In genomic region chr13:48317511-48317981, GRCh38 we compare ENCODE assay signal across 14 cellular contexts. TPM values are rescaled to one million over a fixed set of nuclear protein-coding genes. Genes with fewer than 3 reads are reported as not detected.
DNase-seq lines count a peak whose midpoint lies in the region; ATAC-seq and TF ChIP-seq lines count a peak whose summit lies in the region.
"Had no signal": no experiment of that assay in that cellular context is flagged by ENCODE, and none has a peak within 500 bp of the region (broad histone marks: within the 10 kb centered on the region; RNA-seq: fewer than 3 reads in every experiment).

No MANE protein-coding gene starts in this region.

- POLR2A ChIA-PET in T-cell (lab: Charles Lee) = no interaction called here

- WGBS in sigmoid colon, 2 donors = 82 to 93% methylated on average over 23 of the region's 23 CpGs

- H2AFZ ChIP-seq in DND-41 (ENCODE audit: low read depth, low read length) = no peak overlapping the region

- H3K27ac ChIP-seq in DND-41 (ENCODE audit: low read length) = no peak overlapping the region
- H3K27ac ChIP-seq in sigmoid colon = peak overlapping the region in 1 of 4 donors; percentile 13
- H3K27ac ChIP-seq: pancreas had no signal

- H3K27me3 ChIP-seq in DND-41 (ENCODE audit: insufficient read depth, low read length, poor library complexity) = no peaks in the 10 kb centered on the region
- no peaks in the 10 kb centered on the region for H3K27me3 ChIP-seq in sigmoid colon
- H3K27me3 ChIP-seq: esophagus squamous epithelium, pancreas had no signal

- H3K36me3 ChIP-seq in DND-41 (ENCODE audit: insufficient read depth, low read length) (peaks cover 71% of the 10 kb centered on the region), sigmoid colon (no peaks in the 10 kb centered on the region)
- H3K36me3 ChIP-seq: pancreas had no signal

- H3K27ac Mint-ChIP-seq in T-cell = no peak overlapping the region
- H3K27ac Mint-ChIP-seq: activated CD4-positive, alpha-beta T cell treated with anti-CD3 and anti-CD28 coated beads, Interleukin-2, amount 10 ng/mL, durations not matched to agents 24 days and 14 days had no signal

- peaks cover 0 to 11% (median 0%) of the 10 kb centered on the region in 3 donors for H3K9me3 Mint-ChIP-seq in T-cell

- no peak for TF ChIP-seq POLR2A in sigmoid colon (IDR thresholded peaks at IDR 0.05)

- DNase-seq in DND-41 = no peak
- no peak for DNase-seq in T-cell
- DNase-seq in left cardiac atrium = peak; percentile 24
- DNase-seq in sigmoid colon = peak; percentile 65
- DNase-seq in NCI-H2171 (lab: John Stamatoyannopoulos, UW) = no peak
- DNase-seq in T-helper 9 cell = no peak
- DNase-seq: activated CD4-positive, alpha-beta T cell treated with anti-CD3 and anti-CD28 coated beads, Interleukin-2, amount 10 ng/mL, durations not matched to agents 24 days and 14 days; esophagus squamous epithelium; hippocampal formation; NCI-H187; NCI-H446 treated with DMSO at 0.1 percent for 48 hours; SHP77 treated with DMSO at 0.1 percent for 48 hours had no signal

- H3K4me3 ChIP-seq in DND-41 (ENCODE audit: low read depth in 1 of 2, low read length in 2 of 2) = no peak overlapping the region
- H3K4me3 ChIP-seq in sigmoid colon = peak overlapping the region in 3 of 4 donors; percentile 31 to 36 (median 35)

- peaks cover 48% of the 10 kb centered on the region for H3K9me3 ChIP-seq in DND-41 (ENCODE audit: insufficient read depth, low read length, severe bottlenecking)
- peaks cover 0 to 5% (median 0%) of the 10 kb centered on the region in 4 donors for H3K9me3 ChIP-seq in sigmoid colon
- H3K9me3 ChIP-seq: pancreas had no signal

- H4K20me1 ChIP-seq in DND-41 (ENCODE audit: insufficient read depth, low read length) = no peaks in the 10 kb centered on the region; the same call in 1 of the 2 replicates

- H3K36me3 Mint-ChIP-seq in T-cell = peaks cover 53% of the 10 kb centered on the region

- H3K9ac ChIP-seq in DND-41 (ENCODE audit: low read depth, low read length) = no peak overlapping the region

- CTCF ChIA-PET in T-cell (lab: Charles Lee) = no interaction called here

- TF ChIP-seq CTCF in DND-41 (IDR thresholded peaks at IDR 0.05; ENCODE audit: borderline replicate concordance, extremely low read depth, low read length, poor library complexity, severe bottlenecking) (no peak), sigmoid colon (IDR thresholded peaks at IDR 0.05) (no peak)

- peaks cover 38 to 54% (median 41%) of the 10 kb centered on the region in 3 donors for H3K4me1 Mint-ChIP-seq in T-cell

- intact Hi-C loops in left cardiac atrium (cut with DNase I) = no loop called here
- intact Hi-C loops in sigmoid colon (cut with DNase I) = no loop called here

- no peak overlapping the region for H3K4me2 ChIP-seq in DND-41 (ENCODE audit: insufficient read depth, low read length)

- H3K4me3 Mint-ChIP-seq in T-cell = peak overlapping the region in 2 of 3 donors; percentile 80 to 90
- H3K4me3 Mint-ChIP-seq: activated CD4-positive, alpha-beta T cell treated with anti-CD3 and anti-CD28 coated beads, Interleukin-2, amount 10 ng/mL, durations not matched to agents 24 days and 14 days had no signal

- H3K4me1 ChIP-seq in DND-41 (ENCODE audit: insufficient read depth, low read length) = no peaks in the 10 kb centered on the region
- peaks cover 0 to 4% (median 0%) of the 10 kb centered on the region in 4 donors for H3K4me1 ChIP-seq in sigmoid colon
- H3K4me1 ChIP-seq: pancreas had no signal

- no peak for TF ChIP-seq EP300 in sigmoid colon (IDR thresholded peaks at IDR 0.05)

- peak; percentile 14; the same call in 1 of the 3 replicates for ATAC-seq in DND-41 (ENCODE audit: insufficient read depth, low read depth)
- peak in 1 of 4 experiments; percentile 25 for ATAC-seq in T-cell (replicated peaks in 1 of 4)
- ATAC-seq in left cardiac atrium = peak; percentile 2 to 18
- ATAC-seq in GM19324 (IDR thresholded peaks at IDR 0.05; ENCODE audit: low FRiP score, unreplicated experiment) = no peak

- no peaks in the 10 kb centered on the region for H3K27me3 Mint-ChIP-seq in T-cell

- peaks cover 97% of the 10 kb centered on the region for H3K79me2 ChIP-seq in DND-41 (ENCODE audit: insufficient read depth, low read length)

RNA-seq across cellular contexts. Expression of gene RB1, which starts 14.0 kb away (rescaled TPM):
- total RNA-seq in T-cell (10 to 100 TPM; 17.8 to 26.6 (median 24.0) TPM), left cardiac atrium (10 to 100 TPM; 24.5 to 25.2 TPM), sigmoid colon (10 to 100 TPM; 26.0 to 35.6 (median 32.3) TPM)
- 10 to 100 TPM; 15.6 to 32.4 (median 15.7) TPM for polyA plus RNA-seq in sigmoid colon

Comparison
In these comparisons a context has a peak if more than half of its experiments do, and no peak if none do; other contexts are left out.
1. DNase-seq: peak in left cardiac atrium (single experiment) and sigmoid colon (single experiment); none in DND-41 (single experiment), T-cell (0 of 34), NCI-H2171 (single experiment) and T-helper 9 cell (single experiment).
2. H3K4me3 ChIP-seq: peak in sigmoid colon (3 of 4); none in DND-41 (0 of 2).